10 cellular contexts compared by ENCODE assay signal in the genomic region with DNA sequence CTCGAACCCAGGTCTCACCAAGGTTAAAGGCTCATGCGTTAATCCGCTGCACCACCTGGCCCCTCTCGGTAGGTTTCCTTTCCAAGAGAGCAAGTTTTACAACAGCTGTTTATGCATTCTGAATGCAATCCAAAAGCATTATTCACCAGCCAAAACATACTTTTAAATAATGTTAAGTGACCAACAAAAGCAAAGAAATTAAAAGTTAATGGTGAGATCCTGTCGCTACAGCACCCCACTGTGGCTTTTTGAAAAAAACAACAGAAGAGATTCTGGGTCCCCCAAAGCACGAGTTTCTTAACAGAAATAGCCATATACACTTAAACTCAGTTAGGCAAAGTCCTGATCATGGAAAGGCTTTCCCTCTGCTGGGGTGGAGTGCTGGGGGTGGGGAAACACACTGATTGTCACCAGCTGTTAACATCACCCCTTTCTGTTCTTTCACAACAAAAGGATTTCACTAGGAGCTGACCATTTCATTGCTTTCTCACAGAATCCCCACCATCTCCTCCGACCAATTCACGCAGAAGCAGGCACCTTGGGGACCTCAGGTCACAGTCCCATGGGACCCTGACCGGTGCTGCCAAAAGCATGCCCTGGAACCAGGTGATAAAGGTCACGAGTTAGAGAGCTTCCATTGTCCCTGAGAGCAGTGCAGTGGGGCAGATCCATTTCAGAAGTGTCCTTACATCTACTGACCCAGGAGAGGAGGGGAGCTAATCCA. TPM values are rescaled to one million over a fixed set of nuclear protein-coding genes. Genes with fewer than 3 reads are reported as not detected.
DNase-seq lines count a peak whose midpoint lies in the region; ATAC-seq and TF ChIP-seq lines count a peak whose summit lies in the region.
"Had no signal": no experiment of that assay in that cellular context is flagged by ENCODE, and none has a peak within 500 bp of the region (broad histone marks: within the 10 kb centered on the region; RNA-seq: fewer than 3 reads in every experiment).

No MANE protein-coding gene starts in this region.

- H3K4me3 ChIP-seq in fibroblast of mammary gland (ENCODE audit: control insufficient read depth, low read depth, low read length) = no peak overlapping the region

- CTCF ChIA-PET in RWPE1 (lab: Yijun Ruan, JAX) = interaction anchor here (0.7 kb wide), 1 partner anchor 688 kb away, joined by 3 read pairs; no protein-coding TSS in a partner anchor

- no peak for TF ChIP-seq CTCF in fibroblast of mammary gland (conservative IDR thresholded peaks at IDR 0.05; ENCODE audit: control insufficient read depth, insufficient read depth, low read depth, low read length)
- no peak for TF ChIP-seq CTCF in RWPE1 (conservative IDR thresholded peaks at IDR 0.05; ENCODE audit: low read depth)

- no peak overlapping the region; the same call in 1 of the 2 replicates for H3K27ac ChIP-seq in RWPE1

- ATAC-seq in HG02840 (IDR thresholded peaks at IDR 0.05; ENCODE audit: low FRiP score, unreplicated experiment) = no peak
- no peak for ATAC-seq in HG02970 (IDR thresholded peaks at IDR 0.05; ENCODE audit: low FRiP score, unreplicated experiment)

- DNase-seq in EL (peak; percentile 53), LHCN-M2 (ENCODE audit: low read depth) (peak; percentile 87), fibroblast of mammary gland (ENCODE audit: low read depth) (peak; percentile 83), non-pigmented ciliary epithelial cell (ENCODE audit: low read depth) (peak; percentile 36), SK-N-DZ (ENCODE audit: low spot score) (no peak), RWPE1 (ENCODE audit: low spot score) (no peak)
- DNase-seq: activated naive CD4-positive, alpha-beta T cell treated with Interleukin-2 at 50 U/mL for 16 hours; Calu3 had no signal

- POLR2A ChIA-PET in RWPE1 (lab: Yijun Ruan, JAX; ENCODE audit: low non-redundant PET) = no interaction called here

RNA-seq across cellular contexts. Expression of gene ZNF827, which starts 51.2 kb away (rescaled TPM):
- total RNA-seq in LHCN-M2 (2014; rRNA removed) = 4.2 and 8.3 TPM in 2 replicates
- polyA plus RNA-seq in LHCN-M2 (2012) = 7.5 TPM
- polyA plus RNA-seq in SK-N-DZ (2014; cell fraction: cytosol; rRNA removed) = 2.4 and 2.6 TPM in 2 replicates
- 6.4 and 15.0 TPM in 2 replicates for polyA plus RNA-seq in SK-N-DZ (2014; cell fraction: nucleus; rRNA removed)

Comparison
In these comparisons a context has a peak if more than half of its experiments do, and no peak if none do; other contexts are left out.
1. DNase-seq: peak in EL (single experiment), LHCN-M2 (single experiment), fibroblast of mammary gland (single experiment) and non-pigmented ciliary epithelial cell (single experiment); none in SK-N-DZ (single experiment) and RWPE1 (single experiment).